1 cellular context compared by ENCODE assay signal in the genomic region with DNA sequence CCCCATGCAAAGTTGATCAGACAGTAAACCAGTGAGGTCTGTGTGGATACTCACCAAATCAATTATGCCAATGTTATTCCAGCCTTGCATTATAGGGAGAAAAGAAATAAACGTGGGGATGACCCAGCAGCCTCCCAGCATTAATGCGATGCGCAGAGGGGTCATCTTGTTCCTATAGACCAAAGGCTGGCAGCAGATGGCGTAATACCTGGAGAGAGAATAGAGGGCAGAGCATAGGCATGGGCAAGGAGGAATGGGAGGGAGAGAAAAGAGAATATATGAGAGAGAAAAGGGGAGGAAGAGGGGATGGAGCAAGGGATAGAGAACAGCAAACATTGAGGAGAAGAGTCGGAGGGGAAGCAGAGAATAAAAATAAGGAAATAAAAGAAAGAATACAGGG.
TF ChIP-seq lines count a peak whose summit lies in the region.

No MANE protein-coding gene starts in this region.

TF ChIP-seq in GM23338, 12 proteins besides CTCF, POLR2A, EP300 and RAD21 (continued from another document):
- TF ChIP-seq, protein P1, sequence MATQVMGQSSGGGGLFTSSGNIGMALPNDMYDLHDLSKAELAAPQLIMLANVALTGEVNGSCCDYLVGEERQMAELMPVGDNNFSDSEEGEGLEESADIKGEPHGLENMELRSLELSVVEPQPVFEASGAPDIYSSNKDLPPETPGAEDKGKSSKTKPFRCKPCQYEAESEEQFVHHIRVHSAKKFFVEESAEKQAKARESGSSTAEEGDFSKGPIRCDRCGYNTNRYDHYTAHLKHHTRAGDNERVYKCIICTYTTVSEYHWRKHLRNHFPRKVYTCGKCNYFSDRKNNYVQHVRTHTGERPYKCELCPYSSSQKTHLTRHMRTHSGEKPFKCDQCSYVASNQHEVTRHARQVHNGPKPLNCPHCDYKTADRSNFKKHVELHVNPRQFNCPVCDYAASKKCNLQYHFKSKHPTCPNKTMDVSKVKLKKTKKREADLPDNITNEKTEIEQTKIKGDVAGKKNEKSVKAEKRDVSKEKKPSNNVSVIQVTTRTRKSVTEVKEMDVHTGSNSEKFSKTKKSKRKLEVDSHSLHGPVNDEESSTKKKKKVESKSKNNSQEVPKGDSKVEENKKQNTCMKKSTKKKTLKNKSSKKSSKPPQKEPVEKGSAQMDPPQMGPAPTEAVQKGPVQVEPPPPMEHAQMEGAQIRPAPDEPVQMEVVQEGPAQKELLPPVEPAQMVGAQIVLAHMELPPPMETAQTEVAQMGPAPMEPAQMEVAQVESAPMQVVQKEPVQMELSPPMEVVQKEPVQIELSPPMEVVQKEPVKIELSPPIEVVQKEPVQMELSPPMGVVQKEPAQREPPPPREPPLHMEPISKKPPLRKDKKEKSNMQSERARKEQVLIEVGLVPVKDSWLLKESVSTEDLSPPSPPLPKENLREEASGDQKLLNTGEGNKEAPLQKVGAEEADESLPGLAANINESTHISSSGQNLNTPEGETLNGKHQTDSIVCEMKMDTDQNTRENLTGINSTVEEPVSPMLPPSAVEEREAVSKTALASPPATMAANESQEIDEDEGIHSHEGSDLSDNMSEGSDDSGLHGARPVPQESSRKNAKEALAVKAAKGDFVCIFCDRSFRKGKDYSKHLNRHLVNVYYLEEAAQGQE (IDR thresholded peaks at IDR 0.05; ENCODE audit: unreplicated experiment) = no peak
TF ChIP-seq in GM23338: peak in this region for 0.
